ENCODE assay signal across 22 cellular contexts in the genomic region with DNA sequence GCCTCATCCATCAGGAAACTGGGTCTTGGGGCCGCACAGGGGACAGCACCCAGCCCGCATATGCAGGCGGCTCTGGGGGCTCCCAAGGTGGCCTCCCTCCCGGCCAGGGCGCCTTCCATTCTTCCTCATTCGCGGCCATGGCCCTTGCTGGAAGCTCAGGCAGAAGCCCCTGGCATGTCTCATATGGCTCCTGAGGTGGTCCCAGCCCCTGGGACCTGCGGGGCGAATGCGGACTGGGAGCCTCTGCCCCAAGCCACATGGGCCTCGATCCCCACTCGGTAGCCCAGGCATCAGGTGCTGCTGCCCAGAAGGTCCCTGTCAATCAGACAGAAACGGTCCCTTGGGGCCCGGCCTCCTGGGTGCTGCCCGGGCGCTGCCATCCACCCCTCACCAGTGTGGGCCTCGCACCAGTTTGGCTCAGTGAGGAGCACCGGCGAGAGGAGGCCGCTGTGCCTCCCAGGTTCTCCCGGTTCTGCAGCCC.
"Had no signal": no experiment of that assay in that cellular context is flagged by ENCODE, and none has a peak within 500 bp of the region (broad histone marks: within the 10 kb centered on the region; RNA-seq: fewer than 3 reads in every experiment).

No MANE protein-coding gene starts in this region.

- FAIRE-seq: kidney had no signal

- H3K9me3 ChIP-seq: esophagus squamous epithelium, gastroesophageal sphincter, mucosa of descending colon, ovary, testis, upper lobe of right lung, vagina had no signal

- H3K27me3 Mint-ChIP-seq: dendritic cell treated with granulocyte-macrophage colony-stimulating factor and Interleukin-4, amounts not matched to agents 40 ng/mL and 50 ng/mL, for 4 days had no signal

- H3K27me3 ChIP-seq: ovary, testis, tibial nerve, upper lobe of right lung, vagina had no signal

- H3K4me3 ChIP-seq: esophagus squamous epithelium, gastroesophageal sphincter, mucosa of descending colon, ovary, smooth muscle cell, testis, tibial nerve, upper lobe of right lung, vagina had no signal

- H3K4me1 ChIP-seq: esophagus squamous epithelium, gastroesophageal sphincter, testis, tibial nerve, upper lobe of right lung, vagina had no signal

- H3K36me3 Mint-ChIP-seq: immature natural killer cell; naive thymus-derived CD8-positive, alpha-beta T cell had no signal

- DNase-seq: effector memory CD8-positive, alpha-beta T cell; esophagus squamous epithelium; foreskin fibroblast; glutamatergic neuron; immature natural killer cell; kidney; left cardiac atrium; left ventricle myocardium superior; mucosa of descending colon; naive thymus-derived CD8-positive, alpha-beta T cell; ovary; right cardiac atrium; stimulated activated CD4-positive, alpha-beta T cell treated with anti-CD3 and anti-CD28 coated beads, Interleukin-2, amount 100 ng/mL, for 48 hours; stimulated activated naive CD4-positive, alpha-beta T cell treated with Interleukin-2 at 50 U/mL for 16 hours; testis; upper lobe of right lung had no signal

- H3K27ac Mint-ChIP-seq: dendritic cell treated with granulocyte-macrophage colony-stimulating factor and Interleukin-4, amounts not matched to agents 40 ng/mL and 50 ng/mL, for 4 days; effector memory CD8-positive, alpha-beta T cell; immature natural killer cell; naive thymus-derived CD8-positive, alpha-beta T cell; progenitor cell of endocrine pancreas had no signal

- H3K9me3 Mint-ChIP-seq: dendritic cell treated with granulocyte-macrophage colony-stimulating factor and Interleukin-4, amounts not matched to agents 40 ng/mL and 50 ng/mL, for 4 days; effector memory CD8-positive, alpha-beta T cell; immature natural killer cell; naive thymus-derived CD8-positive, alpha-beta T cell had no signal

- H3K4me3 Mint-ChIP-seq: dendritic cell treated with granulocyte-macrophage colony-stimulating factor and Interleukin-4, amounts not matched to agents 40 ng/mL and 50 ng/mL, for 4 days; effector memory CD8-positive, alpha-beta T cell; immature natural killer cell; naive thymus-derived CD8-positive, alpha-beta T cell had no signal

- H3K27ac ChIP-seq: esophagus squamous epithelium, gastroesophageal sphincter, ovary, testis, tibial nerve, upper lobe of right lung, vagina had no signal

- H3K36me3 ChIP-seq: esophagus squamous epithelium, gastroesophageal sphincter, ovary, tibial nerve, upper lobe of right lung, vagina had no signal

- H3K4me2 ChIP-seq: smooth muscle cell had no signal

- H3K4me1 Mint-ChIP-seq: immature natural killer cell; naive thymus-derived CD8-positive, alpha-beta T cell had no signal

- ATAC-seq: effector memory CD8-positive, alpha-beta T cell; gastroesophageal sphincter; left cardiac atrium; left ventricle myocardium superior; mucosa of descending colon; naive thymus-derived CD8-positive, alpha-beta T cell; right cardiac atrium; upper lobe of right lung had no signal
